In genomic region chr12:121050725-121051124, GRCh38 we compare ENCODE assay signal across 19 cellular contexts. TPM values are rescaled to one million over a fixed set of nuclear protein-coding genes. Genes with fewer than 3 reads are reported as not detected.
DNase-seq lines count a peak whose midpoint lies in the region; TF ChIP-seq lines count a peak whose summit lies in the region.
"Had no signal": no experiment of that assay in that cellular context is flagged by ENCODE, and none has a peak within 500 bp of the region (broad histone marks: within the 10 kb centered on the region; RNA-seq: fewer than 3 reads in every experiment).

No MANE protein-coding gene starts in this region.

- no peaks in the 10 kb centered on the region for H3K36me3 ChIP-seq in sigmoid colon
- no peaks in the 10 kb centered on the region for H3K36me3 ChIP-seq in adrenal gland (replicated peaks in 1 of 2)
- H3K36me3 ChIP-seq in vagina: no peaks in the 10 kb centered on the region
- H3K36me3 ChIP-seq: colonic mucosa had no signal

- in situ Hi-C loops in SK-MEL-5 (cut with HindIII; ENCODE audit: low pct_unique_long_range_greater_than_20kb, low sequenced_read_pairs): no loop called here

- intact Hi-C loops in sigmoid colon (cut with DNase I) (no loop called here), adrenal gland (cut with DNase I) (no loop called here), vagina (cut with DNase I) (no loop called here)

- 78 to 82% methylated on average over 2 of the region's 2 CpGs for WGBS in sigmoid colon, 2 donors
- WGBS in adrenal gland, 4 donors: 48 to 70% (median 58%) methylated on average over 2 of the region's 2 CpGs

- H3K27ac ChIP-seq in sigmoid colon (no peak overlapping the region), adrenal gland (no peak overlapping the region), vagina (no peak overlapping the region)
- H3K27ac ChIP-seq: colonic mucosa, foreskin keratinocyte, parathyroid adenoma, VCaP had no signal

- H3K4me1 ChIP-seq in sigmoid colon: no peaks in the 10 kb centered on the region
- no peaks in the 10 kb centered on the region for H3K4me1 ChIP-seq in adrenal gland (replicated peaks in 1 of 2)
- no peaks in the 10 kb centered on the region for H3K4me1 ChIP-seq in vagina
- H3K4me1 ChIP-seq: colonic mucosa, foreskin keratinocyte, parathyroid adenoma had no signal

- H3K27me3 ChIP-seq in sigmoid colon (peaks cover 0 to 2% (median 0%) of the 10 kb centered on the region in 3 donors), adrenal gland (no peaks in the 10 kb centered on the region), vagina (no peaks in the 10 kb centered on the region)
- H3K27me3 ChIP-seq: colonic mucosa, foreskin keratinocyte had no signal

- H3K4me3 ChIP-seq in fibroblast of mammary gland (ENCODE audit: control insufficient read depth, low read depth, low read length): no peak overlapping the region
- H3K4me3 ChIP-seq in sigmoid colon: no peak overlapping the region
- H3K4me3 ChIP-seq in adrenal gland: no peak overlapping the region
- H3K4me3 ChIP-seq in vagina: no peak overlapping the region
- H3K4me3 ChIP-seq: colonic mucosa had no signal

- TF ChIP-seq CTCF in fibroblast of mammary gland (conservative IDR thresholded peaks at IDR 0.05; ENCODE audit: control insufficient read depth, insufficient read depth, low read depth, low read length): no peak
- no peak for TF ChIP-seq CTCF in sigmoid colon (IDR thresholded peaks at IDR 0.05)
- TF ChIP-seq CTCF in adrenal gland (IDR thresholded peaks at IDR 0.05): no peak
- TF ChIP-seq CTCF in vagina (IDR thresholded peaks at IDR 0.05): no peak

- no peaks in the 10 kb centered on the region for H3K9me3 ChIP-seq in sigmoid colon
- no peaks in the 10 kb centered on the region for H3K9me3 ChIP-seq in adrenal gland (replicated peaks in 1 of 3)
- no peaks in the 10 kb centered on the region for H3K9me3 ChIP-seq in vagina
- H3K9me3 ChIP-seq: colonic mucosa had no signal

- TF ChIP-seq POLR2A in sigmoid colon (IDR thresholded peaks at IDR 0.05) (no peak), adrenal gland (IDR thresholded peaks at IDR 0.05) (no peak), vagina (IDR thresholded peaks at IDR 0.05) (no peak)

- no peak for TF ChIP-seq EP300 in sigmoid colon (IDR thresholded peaks at IDR 0.05)

- DNase-seq in DMS114 treated with DMSO at 0.1 percent for 48 hours (lab: John Stamatoyannopoulos, UW; ENCODE audit: unreplicated experiment) (peak; percentile 7), HT-29 (ENCODE audit: low spot score) (peak; percentile 35), SK-MEL-5 (ENCODE audit: low read depth, low spot score) (peak; percentile 59), fibroblast of mammary gland (ENCODE audit: low read depth) (peak; percentile 31), sigmoid colon (no peak), adrenal gland (no peak), AML-193 (lab: John Stamatoyannopoulos, UW) (no peak), vagina (ENCODE audit: extremely low spot score in 2 of 2) (no peak)
- DNase-seq: activated CD4-positive, alpha-beta T cell treated with anti-CD3 and anti-CD28 coated beads, Interleukin-2, amount 50 U/mL, for 4 hours; activated T-cell treated with anti-CD3 and anti-CD28 coated beads, Interleukin-2, amount 50 U/mL, for 1 hour; colonic mucosa; COR-L47; foreskin keratinocyte; kidney glomerular epithelial cell; NK-92 treated with Interleukin-12 subunit alpha and Interleukin-12 subunit beta, amount 100 ng/mL, for 24 hours; stimulated activated CD4-positive, alpha-beta T cell treated with anti-CD3 and anti-CD28 coated beads, Interleukin-2, amount 100 ng/mL, for 24 hours; T-cell had no signal

RNA-seq across cellular contexts. Expression of gene OASL, which starts 11.7 kb away (rescaled TPM):
- 17.4 and 18.0 TPM in 2 replicates for total RNA-seq in HT-29 (2014; rRNA removed; shearing (Covaris generic))
- total RNA-seq in SK-MEL-5 (2014; rRNA removed; shearing (Covaris generic)): 0.26 and 0.35 TPM in 2 replicates
- 0.10 and 0.13 TPM in 2 replicates for polyA plus RNA-seq in SK-MEL-5 (2015; cell fraction: cytosol; rRNA removed)
- not detected in 2 replicates for polyA plus RNA-seq in SK-MEL-5 (2015; cell fraction: nucleus; rRNA removed)
- total RNA-seq in sigmoid colon: under 1 TPM in 2 of 4 donors, not detected in 2; under 0.01 to 0.41 TPM
- polyA plus RNA-seq in sigmoid colon: 10 to 100 TPM; 10.8 to 57.6 (median 15.8) TPM
- 1 to 10 TPM in 1 of 8 donors, under 1 TPM in 6, not detected in 1; 0.28 to 1.1 (median 0.47) TPM for total RNA-seq in adrenal gland
- polyA plus RNA-seq in adrenal gland: 1 to 10 TPM in 2 of 3 donors, under 1 TPM in 1; 0.99 to 1.9 (median 1.3) TPM
- 0.98 TPM for total RNA-seq in vagina

RNA-seq across cellular contexts. Expression of gene C12orf43, which starts 34.4 kb away (rescaled TPM):
- total RNA-seq in HT-29 (2014; rRNA removed; shearing (Covaris generic)): 10.9 and 18.9 TPM in 2 replicates
- 24.0 and 25.4 TPM in 2 replicates for total RNA-seq in SK-MEL-5 (2014; rRNA removed; shearing (Covaris generic))
- polyA plus RNA-seq in SK-MEL-5 (2015; cell fraction: cytosol; rRNA removed): 18.4 and 21.7 TPM in 2 replicates
- polyA plus RNA-seq in SK-MEL-5 (2015; cell fraction: nucleus; rRNA removed): 8.7 and 17.7 TPM in 2 replicates
- total RNA-seq in sigmoid colon (10 to 100 TPM; 12.5 to 25.8 (median 14.5) TPM), adrenal gland (10 to 100 TPM in 7 of 8 donors, 1 to 10 TPM in 1; 8.9 to 19.2 (median 13.4) TPM), vagina (7.4 TPM)
- polyA plus RNA-seq in sigmoid colon (10 to 100 TPM in 1 of 3 donors, 1 to 10 TPM in 2; 7.9 to 11.6 (median 8.4) TPM), adrenal gland (10 to 100 TPM; 10.9 to 14.6 (median 13.0) TPM)

Comparison
In these comparisons a context has a peak if more than half of its experiments do, and no peak if none do; other contexts are left out.
1. DNase-seq: peak in DMS114 treated with DMSO at 0.1 percent for 48 hours (single experiment), HT-29 (single experiment), SK-MEL-5 (single experiment) and fibroblast of mammary gland (single experiment); none in sigmoid colon (single experiment), adrenal gland (0 of 7), AML-193 (0 of 2) and vagina (0 of 2).